ENCODE assay signal across 23 cellular contexts in the genomic region with DNA sequence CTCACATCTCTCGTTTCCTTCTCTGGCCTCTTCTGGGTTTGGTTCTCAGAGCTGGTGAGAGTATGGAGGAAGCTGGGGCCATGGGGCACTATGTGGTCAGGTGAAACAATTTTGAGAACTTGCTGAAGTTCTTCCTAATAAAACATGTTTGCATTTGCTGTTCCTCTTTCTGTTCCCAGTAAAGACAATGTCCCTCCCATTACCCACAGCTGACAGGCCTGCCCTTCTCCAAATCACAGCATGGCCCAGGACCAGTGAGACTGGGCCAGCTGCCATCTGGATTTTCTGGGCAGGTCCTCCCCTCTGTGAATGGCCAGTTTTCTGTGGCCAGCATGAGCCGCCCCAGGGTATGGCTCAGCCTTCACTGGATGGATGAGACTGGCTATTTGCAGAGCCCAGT. TPM values are rescaled to one million over a fixed set of nuclear protein-coding genes. Genes with fewer than 3 reads are reported as not detected.
DNase-seq lines count a peak whose midpoint lies in the region; ATAC-seq and TF ChIP-seq lines count a peak whose summit lies in the region.
"Had no signal": no experiment of that assay in that cellular context is flagged by ENCODE, and none has a peak within 500 bp of the region (broad histone marks: within the 10 kb centered on the region; RNA-seq: fewer than 3 reads in every experiment).

A gene (minus strand): TSS at position 113 of the 400 bp plus-strand sequence.

- peak within 1 kb of the TSS in 1 of 12 donors; percentile 21 for H3K4me3 ChIP-seq in heart left ventricle
- H3K4me3 ChIP-seq in left ventricle myocardium inferior: no peak within 1 kb of the TSS
- H3K4me3 ChIP-seq: suprapubic skin had no signal

- 73 to 89% (median 74%) methylated on average over 1 to 2 of the region's 2 CpGs for WGBS in heart left ventricle, 4 donors

- DNase-seq in heart left ventricle (no peak), left ventricle myocardium inferior (no peak), NOMO-1 treated with dmso at 0.1 percent for 144 hours (lab: John Stamatoyannopoulos, UW; ENCODE audit: unreplicated experiment) (peak; percentile 66), endothelial cell (ENCODE audit: low spot score) (no peak), posterior vena cava (ENCODE audit: low spot score) (peak; percentile 84), GM10248 (ENCODE audit: extremely low spot score) (no peak), NCI-H1092 treated with DMSO at 0.1 percent for 48 hours (lab: John Stamatoyannopoulos, UW) (no peak)
- DNase-seq in activated T-cell treated with anti-CD3 and anti-CD28 coated beads, Interleukin-2, amount 50 U/mL, for 4 hours: no peak
- DNase-seq: activated CD4-positive, CD25-positive, alpha-beta regulatory T cell; activated CD8-positive, alpha-beta T cell treated with anti-CD3 and anti-CD28 coated beads, Interleukin-2, amount 10 ng/mL, durations not matched to agents 7 days and 5 days; activated T-cell treated with anti-CD3 and anti-CD28 coated beads, Interleukin-2, amount 50 U/mL, for 72 hours; CD4-positive, alpha-beta memory T cell; DMS53; H9; mammary epithelial cell; NCI-H1930; NCI-H446 treated with DMSO at 0.1 percent for 48 hours; NK-92 treated with Interleukin-12 subunit alpha and Interleukin-12 subunit beta, amount 100 ng/mL, for 24 hours had no signal

- H3K27me3 ChIP-seq in heart left ventricle (peaks cover 0 to 16% (median 0%) of the 10 kb centered on the region in 9 donors), left ventricle myocardium inferior (ENCODE audit: low read depth) (peaks cover 64% of the 10 kb centered on the region)

- H3K36me3 ChIP-seq in heart left ventricle (no peaks in the 10 kb centered on the region), left ventricle myocardium inferior (no peaks in the 10 kb centered on the region)
- H3K36me3 ChIP-seq: suprapubic skin had no signal

- H3K9me3 ChIP-seq in heart left ventricle (peaks cover 0 to 4% (median 0%) of the 10 kb centered on the region in 12 donors), left ventricle myocardium inferior (replicated peaks) (no peaks in the 10 kb centered on the region)
- H3K9me3 ChIP-seq: suprapubic skin had no signal

- peak in 3 of 4 donors; percentile 28 to 52 (median 45) for ATAC-seq in heart left ventricle
- no peak for ATAC-seq in activated T-cell treated with anti-CD3 and anti-CD28 coated beads, Interleukin-2, amount 50 U/mL, for 4 hours
- ATAC-seq: activated CD8-positive, alpha-beta T cell treated with anti-CD3 and anti-CD28 coated beads, Interleukin-2, amount 10 ng/mL, durations not matched to agents 7 days and 5 days; activated T-cell treated with anti-CD3 and anti-CD28 coated beads, Interleukin-2, amount 50 U/mL, for 72 hours had no signal

- POLR2A ChIA-PET in GM10248 (lab: Yijun Ruan, JAX): no interaction called here

- H3K9me3 Mint-ChIP-seq in endothelial cell (ENCODE audit: unreplicated experiment): no peaks in the 10 kb centered on the region
- no peaks in the 10 kb centered on the region for H3K9me3 Mint-ChIP-seq in activated T-cell treated with anti-CD3 and anti-CD28 coated beads, Interleukin-2, amount 50 U/mL, for 4 hours
- H3K9me3 Mint-ChIP-seq: activated naive CD4-positive, alpha-beta T cell treated with anti-CD3 and anti-CD28 coated beads, Interleukin-2, amount 50 U/mL, for 24 hours; CD4-positive, alpha-beta memory T cell; nephron had no signal

- peaks cover 3% of the 10 kb centered on the region for H3K4me1 Mint-ChIP-seq in endothelial cell (ENCODE audit: unreplicated experiment)
- no peaks in the 10 kb centered on the region for H3K4me1 Mint-ChIP-seq in activated T-cell treated with anti-CD3 and anti-CD28 coated beads, Interleukin-2, amount 50 U/mL, for 4 hours (ENCODE audit: low read depth)
- H3K4me1 Mint-ChIP-seq: activated naive CD4-positive, alpha-beta T cell treated with anti-CD3 and anti-CD28 coated beads, Interleukin-2, amount 50 U/mL, for 24 hours had no signal

- TF ChIP-seq CTCF in heart left ventricle (IDR thresholded peaks at IDR 0.05) (no peak), left ventricle myocardium inferior (IDR thresholded peaks at IDR 0.05; ENCODE audit: borderline replicate concordance) (no peak), endothelial cell (IDR thresholded peaks at IDR 0.05; ENCODE audit: unreplicated experiment) (no peak), GM10248 (IDR thresholded peaks at IDR 0.05; ENCODE audit: control extremely low read depth, extremely low read depth, low read depth, missing control alignments) (no peak)

- H3K4me3 Mint-ChIP-seq in endothelial cell (ENCODE audit: unreplicated experiment): peak within 1 kb of the TSS; percentile 17
- H3K4me3 Mint-ChIP-seq in activated T-cell treated with anti-CD3 and anti-CD28 coated beads, Interleukin-2, amount 50 U/mL, for 4 hours: no peak within 1 kb of the TSS
- H3K4me3 Mint-ChIP-seq: activated CD8-positive, alpha-beta T cell treated with anti-CD3 and anti-CD28 coated beads, Interleukin-2, amount 10 ng/mL, durations not matched to agents 7 days and 5 days; activated naive CD4-positive, alpha-beta T cell treated with anti-CD3 and anti-CD28 coated beads, Interleukin-2, amount 50 U/mL, for 24 hours; activated T-cell treated with anti-CD3 and anti-CD28 coated beads, Interleukin-2, amount 50 U/mL, for 72 hours; CD4-positive, alpha-beta memory T cell; H9; nephron had no signal

- intact Hi-C loops in heart left ventricle (cut with DNase I) (no loop called here), left ventricle myocardium inferior (cut with micrococcal nuclease) (no loop called here), posterior vena cava (cut with DNase I) (no loop called here)

- peaks cover 0 to 32% (median 0%) of the 10 kb centered on the region in 12 donors for H3K4me1 ChIP-seq in heart left ventricle
- no peaks in the 10 kb centered on the region for H3K4me1 ChIP-seq in left ventricle myocardium inferior

- H3K27me3 Mint-ChIP-seq in endothelial cell (ENCODE audit: unreplicated experiment): peaks cover 8% of the 10 kb centered on the region
- H3K27me3 Mint-ChIP-seq in activated T-cell treated with anti-CD3 and anti-CD28 coated beads, Interleukin-2, amount 50 U/mL, for 4 hours (ENCODE audit: low read depth): peaks cover 52% of the 10 kb centered on the region

- H3K36me3 Mint-ChIP-seq in endothelial cell (ENCODE audit: low read depth, unreplicated experiment): peaks cover 7% of the 10 kb centered on the region
- no peaks in the 10 kb centered on the region for H3K36me3 Mint-ChIP-seq in activated T-cell treated with anti-CD3 and anti-CD28 coated beads, Interleukin-2, amount 50 U/mL, for 4 hours (ENCODE audit: insufficient read depth)
- H3K36me3 Mint-ChIP-seq: activated naive CD4-positive, alpha-beta T cell treated with anti-CD3 and anti-CD28 coated beads, Interleukin-2, amount 50 U/mL, for 24 hours; CD4-positive, alpha-beta memory T cell had no signal

- peak within 1 kb of the TSS in 1 of 12 donors; percentile 76 for H3K27ac ChIP-seq in heart left ventricle
- H3K27ac ChIP-seq in left ventricle myocardium inferior (replicated peaks): no peak within 1 kb of the TSS
- H3K27ac ChIP-seq: suprapubic skin had no signal

- H3K27ac Mint-ChIP-seq in endothelial cell (ENCODE audit: unreplicated experiment): peak within 1 kb of the TSS; percentile 43
- H3K27ac Mint-ChIP-seq: activated CD8-positive, alpha-beta T cell treated with anti-CD3 and anti-CD28 coated beads, Interleukin-2, amount 10 ng/mL, durations not matched to agents 7 days and 5 days; activated naive CD4-positive, alpha-beta T cell treated with anti-CD3 and anti-CD28 coated beads, Interleukin-2, amount 50 U/mL, for 24 hours; activated T-cell treated with anti-CD3 and anti-CD28 coated beads, Interleukin-2, amount 50 U/mL, for 72 hours; H9 had no signal

- TF ChIP-seq POLR2A in heart left ventricle (IDR thresholded peaks at IDR 0.05): no peak

- CTCF ChIA-PET in GM10248 (lab: Yijun Ruan, JAX): interaction anchor here (1.9 to 2.7 kb wide), 3 partner anchors 11 to 169 kb away, joined by 11 to 27 read pairs (median 14); a partner anchor contains a TSS

RNA-seq across cellular contexts. Expression of the gene that starts here (rescaled TPM):
- 1 to 10 TPM in 1 of 9 donors, under 1 TPM in 2, not detected in 6; 0.60 to 1.5 (median 0.77) TPM for total RNA-seq in heart left ventricle
- polyA plus RNA-seq in heart left ventricle: under 1 TPM in 1 of 2 donors, not detected in 1; 0.30 TPM
- not detected for total RNA-seq in left ventricle myocardium inferior
- total RNA-seq in endothelial cell (ENCODE audit: unreplicated experiment): not detected
- total RNA-seq in posterior vena cava: 1 to 10 TPM in 1 of 2 donors, not detected in 1; 1.2 TPM
- total RNA-seq in activated T-cell treated with anti-CD3 and anti-CD28 coated beads, Interleukin-2, amount 50 U/mL, for 4 hours: not detected
- total RNA-seq: activated CD8-positive, alpha-beta T cell treated with anti-CD3 and anti-CD28 coated beads, Interleukin-2, amount 10 ng/mL, durations not matched to agents 7 days and 5 days; activated T-cell treated with anti-CD3 and anti-CD28 coated beads, Interleukin-2, amount 50 U/mL, for 72 hours; CD4-positive, alpha-beta memory T cell; H9; mammary epithelial cell; pulmonary artery endothelial cell; SK-MEL-5; suprapubic skin had no signal
- polyA plus RNA-seq: CD4-positive, alpha-beta memory T cell; mammary epithelial cell had no signal

Comparison
In these comparisons a context has a peak if more than half of its experiments do, and no peak if none do; other contexts are left out.
1. ATAC-seq: peak in heart left ventricle (3 of 4); none in activated T-cell treated with anti-CD3 and anti-CD28 coated beads, Interleukin-2, amount 50 U/mL, for 4 hours (0 of 2).
2. DNase-seq: peak in NOMO-1 treated with dmso at 0.1 percent for 144 hours (single experiment) and posterior vena cava (single experiment); none in heart left ventricle (0 of 5), left ventricle myocardium inferior (single experiment), endothelial cell (single experiment), activated T-cell treated with anti-CD3 and anti-CD28 coated beads, Interleukin-2, amount 50 U/mL, for 4 hours (single experiment), GM10248 (single experiment) and NCI-H1092 treated with DMSO at 0.1 percent for 48 hours (single experiment).